ENCODE assay signal across 15 cellular contexts in genomic region chr14:22230517-22230916, GRCh38.
A peak's percentile ranks its signal among the peaks of the same experiment; 100 is the strongest.
DNase-seq lines count a peak whose midpoint lies in the region; ATAC-seq and TF ChIP-seq lines count a peak whose summit lies in the region.
"Had no signal": no experiment of that assay in that cellular context is flagged by ENCODE, and none has a peak within 500 bp of the region (broad histone marks: within the 10 kb centered on the region; RNA-seq: fewer than 3 reads in every experiment).

No MANE protein-coding gene starts in this region.

- no peaks in the 10 kb centered on the region for H3K27me3 Mint-ChIP-seq in activated naive CD8-positive, alpha-beta T cell treated with anti-CD3 and anti-CD28 coated beads for 36 hours
- no peaks in the 10 kb centered on the region for H3K27me3 Mint-ChIP-seq in activated naive CD8-positive, alpha-beta T cell treated with anti-CD3 and anti-CD28 coated beads, Interleukin-2, amount 50 U/mL, for 24 hours
- no peaks in the 10 kb centered on the region for H3K27me3 Mint-ChIP-seq in activated B cell treated with CpG ODN at 0.5 μM for 24 hours
- H3K27me3 Mint-ChIP-seq in naive thymus-derived CD8-positive, alpha-beta T cell = no peaks in the 10 kb centered on the region

- H3K36me3 ChIP-seq in KOPT-K1 (ENCODE audit: insufficient read depth, low read length) = no peaks in the 10 kb centered on the region

- intact Hi-C loops in activated B cell treated with CpG ODN at 0.5 μM for 24 hours (cut with micrococcal nuclease) = no loop called here

- H3K27ac Mint-ChIP-seq in activated naive CD8-positive, alpha-beta T cell treated with anti-CD3 and anti-CD28 coated beads for 36 hours = peak overlapping the region; percentile 20
- no peak overlapping the region for H3K27ac Mint-ChIP-seq in activated naive CD8-positive, alpha-beta T cell treated with anti-CD3 and anti-CD28 coated beads, Interleukin-2, amount 50 U/mL, for 24 hours
- H3K27ac Mint-ChIP-seq in activated B cell treated with CpG ODN at 0.5 μM for 24 hours = peak overlapping the region; percentile 55
- peak overlapping the region in 6 of 10 donors; percentile 34 to 86 (median 58) for H3K27ac Mint-ChIP-seq in naive thymus-derived CD8-positive, alpha-beta T cell

- POLR2A ChIA-PET in activated B cell treated with CpG ODN at 0.5 μM for 24 hours (lab: Charles Lee) = interaction anchor here (0.6 to 0.7 kb wide), 3 partner anchors 10 to 1844 kb away, joined by 3 to 6 read pairs (median 4); no protein-coding TSS in a partner anchor
- POLR2A ChIA-PET in naive thymus-derived CD8-positive, alpha-beta T cell (lab: Charles Lee) = interaction anchor here (0.9 kb wide), 1 partner anchor 51 kb away, joined by 4 read pairs; no protein-coding TSS in a partner anchor

- TF ChIP-seq CTCF in activated B cell treated with CpG ODN at 0.5 μM for 24 hours (IDR thresholded peaks at IDR 0.05) = no peak

- no peak overlapping the region for H3K4me3 Mint-ChIP-seq in activated naive CD8-positive, alpha-beta T cell treated with anti-CD3 and anti-CD28 coated beads for 36 hours
- no peak overlapping the region for H3K4me3 Mint-ChIP-seq in activated naive CD8-positive, alpha-beta T cell treated with anti-CD3 and anti-CD28 coated beads, Interleukin-2, amount 50 U/mL, for 24 hours
- H3K4me3 Mint-ChIP-seq in activated B cell treated with CpG ODN at 0.5 μM for 24 hours = no peak overlapping the region
- peak overlapping the region in 7 of 10 donors; percentile 7 to 49 (median 37) for H3K4me3 Mint-ChIP-seq in naive thymus-derived CD8-positive, alpha-beta T cell

- CTCF ChIA-PET in activated B cell treated with CpG ODN at 0.5 μM for 24 hours (lab: Charles Lee) = interaction anchor here (1.0 kb wide), 1 partner anchor 29 kb away, joined by 3 read pairs; no protein-coding TSS in a partner anchor

- peaks cover 16% of the 10 kb centered on the region for H3K9me3 ChIP-seq in KOPT-K1 (ENCODE audit: insufficient read depth, low read length, poor library complexity, severe bottlenecking)

- H3K9me3 Mint-ChIP-seq in activated naive CD8-positive, alpha-beta T cell treated with anti-CD3 and anti-CD28 coated beads for 36 hours = peaks cover 3% of the 10 kb centered on the region
- H3K9me3 Mint-ChIP-seq in activated naive CD8-positive, alpha-beta T cell treated with anti-CD3 and anti-CD28 coated beads, Interleukin-2, amount 50 U/mL, for 24 hours = no peaks in the 10 kb centered on the region
- no peaks in the 10 kb centered on the region for H3K9me3 Mint-ChIP-seq in activated B cell treated with CpG ODN at 0.5 μM for 24 hours
- H3K9me3 Mint-ChIP-seq in naive thymus-derived CD8-positive, alpha-beta T cell = no peaks in the 10 kb centered on the region

- H3K4me1 Mint-ChIP-seq in activated naive CD8-positive, alpha-beta T cell treated with anti-CD3 and anti-CD28 coated beads for 36 hours = peaks cover 6% of the 10 kb centered on the region
- peaks cover 29% of the 10 kb centered on the region for H3K4me1 Mint-ChIP-seq in activated naive CD8-positive, alpha-beta T cell treated with anti-CD3 and anti-CD28 coated beads, Interleukin-2, amount 50 U/mL, for 24 hours
- peaks cover 53% of the 10 kb centered on the region for H3K4me1 Mint-ChIP-seq in activated B cell treated with CpG ODN at 0.5 μM for 24 hours
- peaks cover 3 to 40% (median 13%) of the 10 kb centered on the region in 4 donors for H3K4me1 Mint-ChIP-seq in naive thymus-derived CD8-positive, alpha-beta T cell

- H3K27ac ChIP-seq in KOPT-K1 (ENCODE audit: low read depth, low read length, poor library complexity, severe bottlenecking) = peak overlapping the region; percentile 59
- H3K27ac ChIP-seq: KMS-11 had no signal

- no peak for ATAC-seq in activated naive CD8-positive, alpha-beta T cell treated with anti-CD3 and anti-CD28 coated beads, Interleukin-2, amount 50 U/mL, for 24 hours
- no peak for ATAC-seq in activated B cell treated with CpG ODN at 0.5 μM for 24 hours (ENCODE audit: low read depth)
- no peak for ATAC-seq in naive thymus-derived CD8-positive, alpha-beta T cell

- DNase-seq in activated naive CD8-positive, alpha-beta T cell treated with anti-CD3 and anti-CD28 coated beads for 36 hours = no peak
- DNase-seq in activated naive CD8-positive, alpha-beta T cell treated with anti-CD3 and anti-CD28 coated beads, Interleukin-2, amount 50 U/mL, for 24 hours = no peak
- DNase-seq in activated B cell treated with CpG ODN at 0.5 μM for 24 hours (no peak), NCI-H345 (lab: John Stamatoyannopoulos, UW) (no peak), NCI-H2081 (lab: John Stamatoyannopoulos, UW) (no peak)
- DNase-seq in naive thymus-derived CD8-positive, alpha-beta T cell = no peak
- DNase-seq: EL, H7, NCI-H1105 treated with DMSO at 0.1 percent for 48 hours, NCI-H187, NCI-H2171, NCI-H510A, SHP77 treated with DMSO at 0.1 percent for 48 hours had no signal

- peaks cover 2% of the 10 kb centered on the region for H3K36me3 Mint-ChIP-seq in activated naive CD8-positive, alpha-beta T cell treated with anti-CD3 and anti-CD28 coated beads for 36 hours
- no peaks in the 10 kb centered on the region for H3K36me3 Mint-ChIP-seq in activated naive CD8-positive, alpha-beta T cell treated with anti-CD3 and anti-CD28 coated beads, Interleukin-2, amount 50 U/mL, for 24 hours (ENCODE audit: low read depth)
- no peaks in the 10 kb centered on the region for H3K36me3 Mint-ChIP-seq in activated B cell treated with CpG ODN at 0.5 μM for 24 hours (ENCODE audit: low read depth)
- H3K36me3 Mint-ChIP-seq in naive thymus-derived CD8-positive, alpha-beta T cell = no peaks in the 10 kb centered on the region

Comparison
In these comparisons a context has a peak if more than half of its experiments do, and no peak if none do; other contexts are left out.
1. H3K4me3 Mint-ChIP-seq: peak in naive thymus-derived CD8-positive, alpha-beta T cell (7 of 10); none in activated naive CD8-positive, alpha-beta T cell treated with anti-CD3 and anti-CD28 coated beads for 36 hours (single experiment), activated naive CD8-positive, alpha-beta T cell treated with anti-CD3 and anti-CD28 coated beads, Interleukin-2, amount 50 U/mL, for 24 hours (single experiment) and activated B cell treated with CpG ODN at 0.5 μM for 24 hours (single experiment).